9 cellular contexts compared by ENCODE assay signal in genomic region chr2:17821535-17822451, GRCh38. TPM values are rescaled to one million over a fixed set of nuclear protein-coding genes. Genes with fewer than 3 reads are reported as not detected.
DNase-seq lines count a peak whose midpoint lies in the region; ATAC-seq and TF ChIP-seq lines count a peak whose summit lies in the region.
"Had no signal": no experiment of that assay in that cellular context is flagged by ENCODE, and none has a peak within 500 bp of the region (broad histone marks: within the 10 kb centered on the region; RNA-seq: fewer than 3 reads in every experiment).

No MANE protein-coding gene starts in this region.

- H3K9me3 ChIP-seq in ascending aorta = no peaks in the 10 kb centered on the region
- H3K9me3 ChIP-seq in suprapubic skin = no peaks in the 10 kb centered on the region

- H3K4me3 ChIP-seq in ascending aorta = peak overlapping the region in 1 of 2 donors; percentile 13
- H3K4me3 ChIP-seq in suprapubic skin = no peak overlapping the region

- H3K36me3 Mint-ChIP-seq in stimulated activated effector memory CD8-positive, alpha-beta T cell treated with anti-CD3 and anti-CD28 coated beads, Interleukin-12 subunit alpha, Interleukin-12 subunit beta, amount 100 ng/mL, for 72 hours = no peaks in the 10 kb centered on the region

- TF ChIP-seq POLR2A in suprapubic skin (IDR thresholded peaks at IDR 0.05) = no peak

- peaks cover 0 to 27% of the 10 kb centered on the region in 2 donors for H3K4me1 ChIP-seq in ascending aorta
- H3K4me1 ChIP-seq in suprapubic skin = peaks cover 11% of the 10 kb centered on the region

- no peaks in the 10 kb centered on the region for H3K9me3 Mint-ChIP-seq in stimulated activated effector memory CD8-positive, alpha-beta T cell treated with anti-CD3 and anti-CD28 coated beads, Interleukin-12 subunit alpha, Interleukin-12 subunit beta, amount 100 ng/mL, for 72 hours

- H3K27me3 ChIP-seq in ascending aorta (no peaks in the 10 kb centered on the region), suprapubic skin (no peaks in the 10 kb centered on the region)

- peak; percentile 15 for DNase-seq in SKM-1 (lab: John Stamatoyannopoulos, UW; ENCODE audit: unreplicated experiment)
- DNase-seq in SKM-1 treated with dmso at 0.1 percent for 144 hours (lab: John Stamatoyannopoulos, UW; ENCODE audit: unreplicated experiment) = no peak
- DNase-seq in ascending aorta (ENCODE audit: low spot score in 2 of 2) = no peak
- no peak for DNase-seq in stimulated activated effector memory CD8-positive, alpha-beta T cell treated with anti-CD3 and anti-CD28 coated beads, Interleukin-12 subunit alpha, Interleukin-12 subunit beta, amount 100 ng/mL, for 72 hours (ENCODE audit: low spot score in 2 of 2)
- no peak for DNase-seq in suprapubic skin (ENCODE audit: low spot score in 2 of 2)
- no peak for DNase-seq in AG08396 (ENCODE audit: low spot score)
- DNase-seq: H7 had no signal

- intact Hi-C loops in ascending aorta (cut with DNase I) = loop anchor here (5.0 kb wide), 1 partner anchor 69 kb away; the partner anchor contains the start of genes GEN1 and SMC6

- WGBS in suprapubic skin = 63% methylated on average over 7 of the region's 7 CpGs

- TF ChIP-seq CTCF in ascending aorta (IDR thresholded peaks at IDR 0.05) (no peak), suprapubic skin (IDR thresholded peaks at IDR 0.05) (no peak)

- H3K36me3 ChIP-seq in ascending aorta (no peaks in the 10 kb centered on the region), suprapubic skin (no peaks in the 10 kb centered on the region)

- no peak overlapping the region for H3K4me3 Mint-ChIP-seq in stimulated activated effector memory CD8-positive, alpha-beta T cell treated with anti-CD3 and anti-CD28 coated beads, Interleukin-12 subunit alpha, Interleukin-12 subunit beta, amount 100 ng/mL, for 72 hours

- H3K4me1 Mint-ChIP-seq in stimulated activated effector memory CD8-positive, alpha-beta T cell treated with anti-CD3 and anti-CD28 coated beads, Interleukin-12 subunit alpha, Interleukin-12 subunit beta, amount 100 ng/mL, for 72 hours = no peaks in the 10 kb centered on the region

- ATAC-seq in HG02885 (IDR thresholded peaks at IDR 0.05; ENCODE audit: poor library complexity, unreplicated experiment) = peak; percentile 56
- ATAC-seq in stimulated activated effector memory CD8-positive, alpha-beta T cell treated with anti-CD3 and anti-CD28 coated beads, Interleukin-12 subunit alpha, Interleukin-12 subunit beta, amount 100 ng/mL, for 72 hours = peak; percentile 33
- ATAC-seq in HG03039 (IDR thresholded peaks at IDR 0.05; ENCODE audit: unreplicated experiment) = no peak

- TF ChIP-seq EP300 in suprapubic skin (IDR thresholded peaks at IDR 0.05) = no peak

- H3K27ac ChIP-seq in ascending aorta (peak overlapping the region; percentile 40 to 55), suprapubic skin (no peak overlapping the region)

- no peak overlapping the region for H3K27ac Mint-ChIP-seq in stimulated activated effector memory CD8-positive, alpha-beta T cell treated with anti-CD3 and anti-CD28 coated beads, Interleukin-12 subunit alpha, Interleukin-12 subunit beta, amount 100 ng/mL, for 72 hours

RNA-seq across cellular contexts. Expression of gene MSGN1, which starts 5.5 kb away (rescaled TPM):
- total RNA-seq in ascending aorta (not detected), suprapubic skin (not detected)
- total RNA-seq: H7 had no signal

RNA-seq across cellular contexts. Expression of gene KCNS3, which starts 56.7 kb away (rescaled TPM):
- total RNA-seq in ascending aorta = 6.7 TPM
- 10 to 100 TPM; 16.2 to 34.8 (median 22.6) TPM for total RNA-seq in suprapubic skin
